Comparison of ENCODE assay signal across 8 cellular contexts in the genomic region with DNA sequence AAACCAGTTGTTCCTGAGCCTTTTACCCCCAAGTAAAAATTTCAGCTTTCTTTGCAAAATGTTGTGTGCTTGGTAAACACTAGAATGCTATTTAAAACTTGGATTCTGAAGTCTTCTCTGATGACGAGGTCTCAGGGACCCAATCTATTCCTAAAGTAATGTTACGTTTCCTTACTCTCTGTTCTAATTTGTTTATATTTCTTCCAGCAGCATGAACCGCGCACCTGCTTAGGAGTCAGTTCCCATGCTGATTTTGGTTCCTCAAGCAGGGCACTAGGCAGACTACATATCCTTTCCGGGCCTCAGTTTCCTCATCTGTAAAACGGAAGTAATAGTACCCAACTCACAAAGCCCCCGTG. TPM values are rescaled to one million over a fixed set of nuclear protein-coding genes. Genes with fewer than 3 reads are reported as not detected.
DNase-seq lines count a peak whose midpoint lies in the region; ATAC-seq and TF ChIP-seq lines count a peak whose summit lies in the region.

No MANE protein-coding gene starts in this region.

- H3K27ac ChIP-seq in colonic mucosa = peak overlapping the region; percentile 68
- peak overlapping the region; percentile 83 for H3K27ac ChIP-seq in naive thymus-derived CD4-positive, alpha-beta T cell (ENCODE audit: low read depth, low read length)

- no peaks in the 10 kb centered on the region for H3K27me3 Mint-ChIP-seq in IgD-negative memory B cell
- no peaks in the 10 kb centered on the region for H3K27me3 Mint-ChIP-seq in naive thymus-derived CD4-positive, alpha-beta T cell

- no peaks in the 10 kb centered on the region for H3K36me3 ChIP-seq in colonic mucosa
- peaks cover 0 to 19% (median 0%) of the 10 kb centered on the region in 3 experiments for H3K36me3 ChIP-seq in naive thymus-derived CD4-positive, alpha-beta T cell (ENCODE audit: control insufficient read depth in 2 of 3, insufficient read depth in 3 of 3, low read length in 3 of 3)

- peaks cover 16 to 29% (median 19%) of the 10 kb centered on the region in 3 donors for H3K4me1 Mint-ChIP-seq in IgD-negative memory B cell
- peaks cover 26 to 50% (median 43%) of the 10 kb centered on the region in 7 donors for H3K4me1 Mint-ChIP-seq in naive thymus-derived CD4-positive, alpha-beta T cell

- H3K9me3 ChIP-seq in colonic mucosa = no peaks in the 10 kb centered on the region
- H3K9me3 ChIP-seq in naive thymus-derived CD4-positive, alpha-beta T cell (ENCODE audit: control insufficient read depth in 2 of 3, low read length in 3 of 3) = no peaks in the 10 kb centered on the region

- peaks cover 6% of the 10 kb centered on the region for H3K36me3 Mint-ChIP-seq in IgD-negative memory B cell
- H3K36me3 Mint-ChIP-seq in naive thymus-derived CD4-positive, alpha-beta T cell = peaks cover 0 to 6% (median 0%) of the 10 kb centered on the region in 5 donors

- H3K9ac ChIP-seq in colonic mucosa (ENCODE audit: low read depth in 2 of 2, low read length in 2 of 2) = peak overlapping the region; percentile 67 to 75

- ATAC-seq in naive thymus-derived CD4-positive, alpha-beta T cell = no peak
- ATAC-seq in HG03521 (IDR thresholded peaks at IDR 0.05; ENCODE audit: unreplicated experiment) = no peak
- no peak for ATAC-seq in HG02938 (IDR thresholded peaks at IDR 0.05; ENCODE audit: unreplicated experiment)

- DNase-seq in AG10803 (ENCODE audit: low read depth) (no peak), colonic mucosa (no peak), GDM1 (lab: John Stamatoyannopoulos, UW) (no peak), NCI-H510A treated with DMSO at 0.1 percent for 48 hours (lab: John Stamatoyannopoulos, UW) (no peak)
- DNase-seq in naive thymus-derived CD4-positive, alpha-beta T cell = no peak

- H3K4me3 ChIP-seq in AG10803 (ENCODE audit: low read length) = peak overlapping the region; percentile 86
- H3K4me3 ChIP-seq in colonic mucosa = peak overlapping the region; percentile 87
- peak overlapping the region; percentile 57 for H3K4me3 ChIP-seq in naive thymus-derived CD4-positive, alpha-beta T cell (ENCODE audit: low read length)

- peak overlapping the region; percentile 25 to 99 (median 61) for H3K27ac Mint-ChIP-seq in IgD-negative memory B cell
- H3K27ac Mint-ChIP-seq in naive thymus-derived CD4-positive, alpha-beta T cell = peak overlapping the region; percentile 21 to 98 (median 97)

- no peaks in the 10 kb centered on the region for H3K27me3 ChIP-seq in colonic mucosa
- H3K27me3 ChIP-seq in naive thymus-derived CD4-positive, alpha-beta T cell (ENCODE audit: control insufficient read depth in 2 of 2, insufficient read depth in 2 of 2, low read length in 2 of 2) = no peaks in the 10 kb centered on the region

- intact Hi-C loops in colonic mucosa (cut with DNase I) = loop anchor here (10.0 kb wide), 1 partner anchor 332 kb away; no protein-coding TSS in a partner anchor
- intact Hi-C loops in naive thymus-derived CD4-positive, alpha-beta T cell (cut with micrococcal nuclease) = loop anchor here (2.0 to 10.0 kb wide), 5 partner anchors 312 to 692 kb away; partner anchors contain the start of genes EMC1 (in 1 of the 2), MRTO4 (in 1 of the 2) and UBR4 (in 1 of the 2)

- peak overlapping the region; percentile 77 to 97 (median 94) for H3K4me3 Mint-ChIP-seq in IgD-negative memory B cell
- H3K4me3 Mint-ChIP-seq in naive thymus-derived CD4-positive, alpha-beta T cell = peak overlapping the region; percentile 86 to 99 (median 94)

- TF ChIP-seq CTCF in AG10803 (conservative IDR thresholded peaks at IDR 0.05; ENCODE audit: low read length) (no peak), colonic mucosa (IDR thresholded peaks at IDR 0.05) (no peak)

- H3K9me3 Mint-ChIP-seq in IgD-negative memory B cell = no peaks in the 10 kb centered on the region
- no peaks in the 10 kb centered on the region for H3K9me3 Mint-ChIP-seq in naive thymus-derived CD4-positive, alpha-beta T cell

- CTCF ChIA-PET in naive thymus-derived CD4-positive, alpha-beta T cell (lab: Charles Lee) = interaction anchor here (0.6 to 9.1 kb wide), 8 partner anchors 10 to 172 kb away, joined by 3 to 105 read pairs (median 3); partner anchors contain the start of gene IFFO2

- POLR2A ChIA-PET in naive thymus-derived CD4-positive, alpha-beta T cell (lab: Charles Lee) = interaction anchor here (0.9 to 2.0 kb wide), 9 partner anchors 21 to 172 kb away, joined by 3 to 10 read pairs (median 4); partner anchors contain the start of gene IFFO2

- H3K4me1 ChIP-seq in colonic mucosa = peaks cover 7% of the 10 kb centered on the region
- peaks cover 3 to 12% of the 10 kb centered on the region in 2 donors for H3K4me1 ChIP-seq in naive thymus-derived CD4-positive, alpha-beta T cell (ENCODE audit: control insufficient read depth in 2 of 2, insufficient read depth in 2 of 2, low read length in 2 of 2)

RNA-seq across cellular contexts. Expression of gene ALDH4A1, which starts 0.9 kb away (rescaled TPM):
- polyA plus RNA-seq in IgD-negative memory B cell = 2.8 TPM
- total RNA-seq in colonic mucosa = 10 to 100 TPM in 1 of 2 donors, 1 to 10 TPM in 1; 7.9 to 13.0 TPM
- total RNA-seq in naive thymus-derived CD4-positive, alpha-beta T cell = 1 to 10 TPM; 1.3 to 3.2 (median 1.6) TPM
- polyA plus RNA-seq in naive thymus-derived CD4-positive, alpha-beta T cell = 1 to 10 TPM in 1 of 2 donors, under 1 TPM in 1; 0.94 to 1.3 TPM

RNA-seq across cellular contexts. Expression of gene TAS1R2, which starts 43.8 kb away (rescaled TPM):
- not detected for polyA plus RNA-seq in IgD-negative memory B cell
- total RNA-seq in colonic mucosa = not detected
- not detected for total RNA-seq in naive thymus-derived CD4-positive, alpha-beta T cell
- polyA plus RNA-seq in naive thymus-derived CD4-positive, alpha-beta T cell = not detected

RNA-seq across cellular contexts. Expression of gene IFFO2, which starts 53.2 kb away (rescaled TPM):
- polyA plus RNA-seq in IgD-negative memory B cell = 1.5 TPM
- total RNA-seq in colonic mucosa = 10 to 100 TPM in 1 of 2 donors, 1 to 10 TPM in 1; 5.6 to 14.0 TPM
- 10 to 100 TPM; 20.5 to 57.1 (median 28.2) TPM for total RNA-seq in naive thymus-derived CD4-positive, alpha-beta T cell
- polyA plus RNA-seq in naive thymus-derived CD4-positive, alpha-beta T cell = 1 to 10 TPM; 1.1 to 2.7 TPM
